ENCODE assay signal across 6 cellular contexts in the genomic region with DNA sequence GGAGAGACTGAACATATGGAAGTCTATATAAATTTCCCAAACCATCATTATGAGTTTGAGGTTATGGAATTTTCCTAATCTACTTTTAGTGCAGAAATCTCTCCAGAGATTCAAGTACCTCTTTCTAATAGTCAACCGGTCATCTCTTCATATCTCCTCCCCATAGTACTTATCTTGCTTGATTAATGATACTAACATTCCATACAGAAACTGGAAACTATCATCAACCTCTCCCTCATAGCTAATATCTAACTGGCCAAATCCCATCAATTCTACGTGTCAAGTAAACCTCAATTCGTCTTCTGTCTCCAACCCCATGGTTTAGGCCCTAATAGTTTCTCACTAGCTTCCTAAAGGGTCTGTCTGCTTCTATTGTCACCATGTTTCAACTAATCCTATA. TPM values are rescaled to one million over a fixed set of nuclear protein-coding genes. Genes with fewer than 3 reads are reported as not detected.
"Had no signal": no experiment of that assay in that cellular context is flagged by ENCODE, and none has a peak within 500 bp of the region (broad histone marks: within the 10 kb centered on the region; RNA-seq: fewer than 3 reads in every experiment).

No MANE protein-coding gene starts in this region.

- H3K27ac ChIP-seq: HL-60 had no signal

- FAIRE-seq: HepG2, HTR-8/SVneo, K562 had no signal

- H3K27ac Mint-ChIP-seq: IgD-negative memory B cell had no signal

- H3K4me1 Mint-ChIP-seq: IgD-negative memory B cell had no signal

- H3K4me3 ChIP-seq: K562 had no signal

- DNase-seq: IMR-90 had no signal

- H3K4me3 Mint-ChIP-seq: IgD-negative memory B cell had no signal

- H3K27me3 Mint-ChIP-seq: IgD-negative memory B cell had no signal

- H3K36me3 Mint-ChIP-seq: IgD-negative memory B cell had no signal

RNA-seq across cellular contexts. Expression of a gene that starts 44.4 kb away (rescaled TPM):
- polyA plus RNA-seq: IgD-negative memory B cell had no signal
